Comparison of ENCODE assay signal across 12 cellular contexts in the genomic region with DNA sequence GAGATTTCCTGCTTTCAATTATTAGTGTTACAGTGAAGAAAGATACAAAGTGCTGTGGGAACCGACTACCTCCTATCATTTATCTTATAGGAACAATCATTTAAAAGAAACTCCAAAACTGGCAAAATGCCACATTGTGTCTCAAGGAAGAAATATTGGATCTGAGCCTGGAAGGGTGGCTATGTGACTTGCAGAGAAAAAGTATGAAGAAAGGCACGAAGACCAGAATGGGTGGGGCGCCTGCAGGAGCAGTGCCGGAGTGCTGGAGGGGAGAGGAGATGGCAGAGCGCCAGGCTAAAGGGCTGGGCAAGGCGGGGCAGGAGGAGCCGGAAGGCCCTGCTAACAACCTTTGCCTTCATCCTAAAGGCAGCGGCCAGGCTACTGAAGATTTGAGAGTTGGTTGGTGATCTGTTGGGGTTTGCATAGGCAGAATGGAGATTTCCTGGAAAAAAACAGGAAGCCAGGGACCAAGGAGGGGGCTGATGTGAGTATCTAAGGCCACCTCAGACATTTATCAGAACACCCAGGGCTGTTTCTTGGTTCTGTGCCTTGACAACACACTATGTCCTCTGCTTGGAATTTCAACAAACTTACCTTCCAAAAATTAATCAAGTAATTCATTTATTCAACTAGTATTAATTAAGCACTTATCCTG.
DNase-seq lines count a peak whose midpoint lies in the region; ATAC-seq, FAIRE-seq and TF ChIP-seq lines count a peak whose summit lies in the region.
"Had no signal": no experiment of that assay in that cellular context is flagged by ENCODE, and none has a peak within 500 bp of the region (broad histone marks: within the 10 kb centered on the region; RNA-seq: fewer than 3 reads in every experiment).

No MANE protein-coding gene starts in this region.

- DNase-seq in BE2C (peak; percentile 14), NCI-H2227 (lab: John Stamatoyannopoulos, UW; ENCODE audit: unreplicated experiment) (peak; percentile 47), bronchial epithelial cell (ENCODE audit: low read depth) (peak; percentile 83), lower lobe of right lung (peak; percentile 86), Caco-2 (no peak), iPS-NIHi7 (ENCODE audit: extremely low spot score) (no peak), neural progenitor cell (ENCODE audit: low spot score) (no peak)
- DNase-seq: activated CD4-positive, alpha-beta memory T cell treated with anti-CD3 and anti-CD28 coated beads for 36 hours; glutamatergic neuron had no signal

- peak; percentile 61 to 77 for ATAC-seq in lower lobe of right lung
- ATAC-seq in GM18505 (IDR thresholded peaks at IDR 0.05; ENCODE audit: unreplicated experiment), result no peak

- TF ChIP-seq POLR2A in GM18505 (IDR thresholded peaks at IDR 0.05; ENCODE audit: borderline replicate concordance, extremely low read depth, insufficient read depth, insufficient read length), result no peak

- H3K4me2 ChIP-seq in neural progenitor cell, result no peak overlapping the region
- H3K4me2 ChIP-seq: BLaER1 had no signal

- H3K27me3 ChIP-seq in BE2C (peaks cover 5% of the 10 kb centered on the region; the same call in 1 of the 2 replicates), bronchial epithelial cell (ENCODE audit: control insufficient read depth, insufficient read depth, low read length) (no peaks in the 10 kb centered on the region), lower lobe of right lung (ENCODE audit: low read depth) (no peaks in the 10 kb centered on the region), Caco-2 (replicated peaks; ENCODE audit: control insufficient read depth, insufficient read depth, low read length) (peaks cover 2% of the 10 kb centered on the region; the same call in 1 of the 2 replicates), neural progenitor cell (no peaks in the 10 kb centered on the region)
- H3K27me3 ChIP-seq: BLaER1 had no signal

- H2AFZ ChIP-seq in neural progenitor cell (replicated peaks), result no peak overlapping the region

- no peak for TF ChIP-seq CTCF in BE2C (IDR thresholded peaks at IDR 0.05; ENCODE audit: low read depth, low read length)
- no peak for TF ChIP-seq CTCF in bronchial epithelial cell (IDR thresholded peaks at IDR 0.05; ENCODE audit: insufficient read depth, low read length, severe bottlenecking)
- no peak for TF ChIP-seq CTCF in lower lobe of right lung (IDR thresholded peaks at IDR 0.05)
- TF ChIP-seq CTCF in Caco-2 (IDR thresholded peaks at IDR 0.05; ENCODE audit: insufficient read depth in 1 of 2, low read depth in 1 of 2, low read length in 1 of 2, severe bottlenecking in 1 of 2, unreplicated experiment in 1 of 2), result no peak
- TF ChIP-seq CTCF in neural progenitor cell (IDR thresholded peaks at IDR 0.05), result no peak

- no peak for FAIRE-seq in bronchial epithelial cell (lab: Jason Lieb, UNC)

- H3F3A ChIP-seq in neural progenitor cell (ENCODE audit: low read depth), result no peaks in the 10 kb centered on the region

- no peak overlapping the region for H3K27ac ChIP-seq in lower lobe of right lung
- H3K27ac ChIP-seq in neural progenitor cell, result no peak overlapping the region
- H3K27ac ChIP-seq: BLaER1 had no signal

- no peaks in the 10 kb centered on the region for H3K4me1 Mint-ChIP-seq in Caco-2 (ENCODE audit: low read depth, unreplicated experiment)
- H3K4me1 Mint-ChIP-seq in neural progenitor cell, result no peaks in the 10 kb centered on the region

- H3K9me3 ChIP-seq in BE2C (no peaks in the 10 kb centered on the region), lower lobe of right lung (no peaks in the 10 kb centered on the region), Caco-2 (no peaks in the 10 kb centered on the region), neural progenitor cell (ENCODE audit: low read depth) (no peaks in the 10 kb centered on the region)
- H3K9me3 ChIP-seq: BLaER1 had no signal

- no peak overlapping the region for H3K27ac Mint-ChIP-seq in Caco-2 (ENCODE audit: unreplicated experiment)
- H3K27ac Mint-ChIP-seq in neural progenitor cell, result no peak overlapping the region
- H3K27ac Mint-ChIP-seq: activated CD4-positive, alpha-beta memory T cell treated with anti-CD3 and anti-CD28 coated beads for 36 hours; natural killer cell treated with Interleukin-12 subunit alpha and Interleukin-12 subunit beta and Interleukin-15 and Interleukin-18, amount 100 ng/mL, for 72 hours had no signal

- H3K4me1 ChIP-seq in BE2C (no peaks in the 10 kb centered on the region), lower lobe of right lung (peaks cover 27% of the 10 kb centered on the region), Caco-2 (no peaks in the 10 kb centered on the region), neural progenitor cell (no peaks in the 10 kb centered on the region)
- H3K4me1 ChIP-seq: BLaER1 had no signal

- CTCF ChIA-PET in Caco-2 (lab: Charles Lee), result no interaction called here

- no peaks in the 10 kb centered on the region for H3K36me3 ChIP-seq in BE2C
- no peaks in the 10 kb centered on the region for H3K36me3 ChIP-seq in bronchial epithelial cell (ENCODE audit: control insufficient read depth, insufficient read depth, low read length)
- H3K36me3 ChIP-seq in lower lobe of right lung, result no peaks in the 10 kb centered on the region
- H3K36me3 ChIP-seq in Caco-2 (ENCODE audit: control insufficient read depth, insufficient read depth, low read length), result no peaks in the 10 kb centered on the region
- no peaks in the 10 kb centered on the region for H3K36me3 ChIP-seq in neural progenitor cell
- H3K36me3 ChIP-seq: BLaER1 had no signal

- H3K36me3 Mint-ChIP-seq in Caco-2 (ENCODE audit: insufficient read depth, unreplicated experiment) (no peaks in the 10 kb centered on the region), neural progenitor cell (no peaks in the 10 kb centered on the region)
- H3K36me3 Mint-ChIP-seq: activated CD4-positive, alpha-beta memory T cell treated with anti-CD3 and anti-CD28 coated beads for 36 hours; natural killer cell treated with Interleukin-12 subunit alpha and Interleukin-12 subunit beta and Interleukin-15 and Interleukin-18, amount 100 ng/mL, for 72 hours had no signal

- no TSS peak for BruUV-seq in Caco-2 (replicated peaks; lab: Mats Ljungman, UMichigan)

- H3K27me3 Mint-ChIP-seq in Caco-2 (ENCODE audit: insufficient read depth, unreplicated experiment) (peaks cover 2% of the 10 kb centered on the region), neural progenitor cell (ENCODE audit: insufficient read depth, low read depth) (peaks cover 3% of the 10 kb centered on the region)

- H3K9ac ChIP-seq in neural progenitor cell, result no peak overlapping the region
- H3K9ac ChIP-seq: BLaER1 had no signal

- no peaks in the 10 kb centered on the region for H3K9me3 Mint-ChIP-seq in Caco-2 (ENCODE audit: unreplicated experiment)
- no peaks in the 10 kb centered on the region for H3K9me3 Mint-ChIP-seq in neural progenitor cell
- H3K9me3 Mint-ChIP-seq: activated CD4-positive, alpha-beta memory T cell treated with anti-CD3 and anti-CD28 coated beads for 36 hours; natural killer cell treated with Interleukin-12 subunit alpha and Interleukin-12 subunit beta and Interleukin-15 and Interleukin-18, amount 100 ng/mL, for 72 hours had no signal

- intact Hi-C loops in lower lobe of right lung (cut with DNase I) (no loop called here), Caco-2 (cut with micrococcal nuclease; ENCODE audit: unreplicated experiment) (no loop called here)

- H3K4me3 Mint-ChIP-seq in Caco-2 (ENCODE audit: unreplicated experiment) (no peak overlapping the region), neural progenitor cell (no peak overlapping the region)
- H3K4me3 Mint-ChIP-seq: activated CD4-positive, alpha-beta memory T cell treated with anti-CD3 and anti-CD28 coated beads for 36 hours; natural killer cell treated with Interleukin-12 subunit alpha and Interleukin-12 subunit beta and Interleukin-15 and Interleukin-18, amount 100 ng/mL, for 72 hours had no signal

- no peaks in the 10 kb centered on the region for H4K20me1 ChIP-seq in neural progenitor cell (ENCODE audit: low read depth)
- H4K20me1 ChIP-seq: BLaER1 had no signal

- H3K79me2 ChIP-seq in neural progenitor cell (ENCODE audit: low read depth), result no peaks in the 10 kb centered on the region

- POLR2A ChIA-PET in Caco-2 (lab: Charles Lee), result no interaction called here

- H3K4me3 ChIP-seq in BE2C (ENCODE audit: low read depth, low read length) (no peak overlapping the region), bronchial epithelial cell (ENCODE audit: low read depth, low read length) (no peak overlapping the region), lower lobe of right lung (no peak overlapping the region), Caco-2 (ENCODE audit: low read depth, low read length) (no peak overlapping the region), neural progenitor cell (no peak overlapping the region)
- H3K4me3 ChIP-seq: BLaER1 had no signal

Comparison
In these comparisons a context has a peak if more than half of its experiments do, and no peak if none do; other contexts are left out.
1. DNase-seq: peak in BE2C (single experiment), NCI-H2227 (single experiment), bronchial epithelial cell (single experiment) and lower lobe of right lung (single experiment); none in Caco-2 (0 of 2), iPS-NIHi7 (single experiment) and neural progenitor cell (single experiment).